In the genomic region with DNA sequence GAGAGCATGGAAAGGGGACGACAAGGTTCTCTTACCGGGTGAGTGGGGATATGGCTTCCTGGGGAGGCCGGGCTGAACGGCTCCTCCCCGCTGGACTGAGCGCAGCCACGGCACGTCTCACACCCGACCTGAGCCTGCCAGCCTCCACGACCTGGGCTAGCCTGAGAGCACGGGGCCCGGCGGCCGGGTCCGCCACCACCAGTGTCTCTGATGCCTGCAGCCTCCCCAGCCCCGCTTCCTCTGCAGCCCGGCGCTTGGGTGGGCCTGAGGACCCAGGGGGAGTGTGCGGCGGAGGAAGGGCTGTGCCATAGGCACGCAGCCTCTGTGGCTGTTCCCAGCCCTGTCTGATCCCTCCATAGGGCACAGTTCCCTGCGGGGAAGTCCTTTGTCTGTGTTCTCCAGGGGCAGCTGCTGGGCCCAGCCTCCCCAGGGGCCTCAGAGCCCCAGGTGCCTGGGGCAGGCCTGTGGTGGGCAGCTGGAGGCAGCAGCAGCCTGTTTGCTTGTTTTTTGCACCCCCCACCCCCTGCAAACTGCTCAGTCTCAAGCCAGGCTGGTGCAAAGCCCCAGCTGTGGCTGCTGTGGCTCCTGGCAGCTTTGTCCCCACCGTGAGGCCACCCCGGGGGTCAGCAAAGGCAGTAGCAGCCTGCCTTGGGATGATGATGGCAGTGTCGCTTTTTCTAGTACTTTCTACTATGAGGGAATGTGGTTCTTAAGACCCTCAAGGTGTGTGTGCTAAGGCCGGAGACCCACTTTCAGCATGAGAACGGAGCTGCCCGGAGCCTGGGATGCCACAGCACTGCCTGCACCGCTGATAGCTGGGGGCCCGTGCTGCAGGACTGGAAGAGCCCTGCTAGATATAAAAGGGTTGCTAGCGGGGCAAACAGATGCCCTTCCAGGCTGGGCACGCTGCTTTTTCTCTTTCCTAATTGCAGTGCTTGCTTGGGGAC, we compare ENCODE assay signal across 27 cellular contexts. TPM values are rescaled to one million over a fixed set of nuclear protein-coding genes. Genes with fewer than 3 reads are reported as not detected.
DNase-seq lines count a peak whose midpoint lies in the region; TF ChIP-seq lines count a peak whose summit lies in the region.
"Had no signal": no experiment of that assay in that cellular context is flagged by ENCODE, and none has a peak within 500 bp of the region (broad histone marks: within the 10 kb centered on the region; RNA-seq: fewer than 3 reads in every experiment).

No MANE protein-coding gene starts in this region.

- WGBS in endodermal cell (ENCODE audit: insufficient coverage in 1 of 2, insufficient read length in 1 of 2), 2 experiments, result 94 to 95% methylated on average over 22 to 32 of the region's 32 CpGs

- H3K4me1 ChIP-seq in BLaER1 treated with 17β-estradiol and CSF1 and Interleukin-3, amounts not matched to agents 10 nM and 100 nM, result peaks cover 45 to 70% (median 59%) of the 10 kb centered on the region in 10 experiments
- H3K4me1 ChIP-seq in endodermal cell (ENCODE audit: control insufficient read depth, insufficient read depth, low read length) (no peaks in the 10 kb centered on the region), rectal smooth muscle tissue (ENCODE audit: control insufficient read depth, insufficient read depth, low read length) (peaks cover 3% of the 10 kb centered on the region)

- DNase-seq in NCI-H2171 treated with DMSO at 0.1 percent for 48 hours (lab: John Stamatoyannopoulos, UW), result peak; percentile 69
- no peak for DNase-seq in endodermal cell
- DNase-seq in activated naive CD4-positive, alpha-beta T cell treated with Interleukin-2 at 50 U/mL for 16 hours, result no peak
- no peak for DNase-seq in NCI-H524 (lab: John Stamatoyannopoulos, UW)
- DNase-seq in foreskin melanocyte, result no peak
- no peak for DNase-seq in activated effector memory CD4-positive, alpha-beta T cell treated with anti-CD3 and anti-CD28 coated beads, Interleukin-2, amount 50 U/mL, for 16 hours
- DNase-seq: ACHN; activated CD4-positive, alpha-beta T cell treated with anti-CD3 and anti-CD28 coated beads, Interleukin-2, amount 10 ng/mL, durations not matched to agents 24 days and 14 days; activated CD8-positive, alpha-beta memory T cell treated with anti-CD3 and anti-CD28 coated beads, Interleukin-2, amount 10 ng/mL, durations not matched to agents 7 days and 5 days; central memory CD4-positive, alpha-beta T cell; dermis blood vessel endothelial cell; KBM-7; MG63; NCI-H748 treated with DMSO at 0.1 percent for 48 hours; stimulated activated CD4-positive, alpha-beta T cell treated with anti-CD3 and anti-CD28 coated beads, Interleukin-4, amount 100 ng/mL, for 1 hour; stimulated activated naive B cell treated with anti-CD40 and anti-IgM and Interleukin-4, amounts not matched to agents 10 μg/mL and 1 μg/mL and 100 μg/mL, for 72 hours had no signal

- H3K4me3 Mint-ChIP-seq in endodermal cell, result no peak overlapping the region
- H3K4me3 Mint-ChIP-seq: activated CD4-positive, alpha-beta T cell treated with anti-CD3 and anti-CD28 coated beads, Interleukin-2, amount 10 ng/mL, durations not matched to agents 24 days and 14 days; activated CD8-positive, alpha-beta memory T cell treated with anti-CD3 and anti-CD28 coated beads, Interleukin-2, amount 10 ng/mL, durations not matched to agents 7 days and 5 days; activated naive CD8-positive, alpha-beta T cell; memory B cell; stimulated activated naive B cell treated with anti-CD40 and anti-IgM and Interleukin-4, amounts not matched to agents 10 μg/mL and 1 μg/mL and 100 μg/mL, for 72 hours had no signal

- H3K4me3 ChIP-seq in BLaER1 treated with 17β-estradiol and CSF1 and Interleukin-3, amounts not matched to agents 10 nM and 100 nM, result peak overlapping the region in 6 of 10 experiments; percentile 4 to 45 (median 32); a peak in 9 of 20 replicates
- H3K4me3 ChIP-seq in endodermal cell (ENCODE audit: low read length) (no peak overlapping the region), rectal smooth muscle tissue (ENCODE audit: low read length) (no peak overlapping the region)
- H3K4me3 ChIP-seq: MG63, thoracic aorta had no signal

- H3K27ac Mint-ChIP-seq in endodermal cell, result no peak overlapping the region
- H3K27ac Mint-ChIP-seq: activated CD4-positive, alpha-beta T cell treated with anti-CD3 and anti-CD28 coated beads, Interleukin-2, amount 10 ng/mL, durations not matched to agents 24 days and 14 days; activated CD8-positive, alpha-beta memory T cell treated with anti-CD3 and anti-CD28 coated beads, Interleukin-2, amount 10 ng/mL, durations not matched to agents 7 days and 5 days; activated naive CD8-positive, alpha-beta T cell; memory B cell; stimulated activated naive B cell treated with anti-CD40 and anti-IgM and Interleukin-4, amounts not matched to agents 10 μg/mL and 1 μg/mL and 100 μg/mL, for 72 hours had no signal

- H3K27me3 Mint-ChIP-seq in endodermal cell (ENCODE audit: insufficient read depth), result peaks cover 4% of the 10 kb centered on the region
- H3K27me3 Mint-ChIP-seq: activated CD4-positive, alpha-beta T cell treated with anti-CD3 and anti-CD28 coated beads, Interleukin-2, amount 10 ng/mL, durations not matched to agents 24 days and 14 days; activated CD8-positive, alpha-beta memory T cell treated with anti-CD3 and anti-CD28 coated beads, Interleukin-2, amount 10 ng/mL, durations not matched to agents 7 days and 5 days; activated naive CD8-positive, alpha-beta T cell; memory B cell; stimulated activated naive B cell treated with anti-CD40 and anti-IgM and Interleukin-4, amounts not matched to agents 10 μg/mL and 1 μg/mL and 100 μg/mL, for 72 hours had no signal

- H4K20me1 ChIP-seq in BLaER1 treated with 17β-estradiol and CSF1 and Interleukin-3, amounts not matched to agents 10 nM and 100 nM, result peaks cover 0 to 54% (median 26%) of the 10 kb centered on the region in 11 experiments; a peak in 18 of 22 replicates

- H3K9ac ChIP-seq in BLaER1 treated with 17β-estradiol and CSF1 and Interleukin-3, amounts not matched to agents 10 nM and 100 nM, result peak overlapping the region in 9 of 11 experiments; percentile 1 to 75 (median 62); a peak in 17 of 22 replicates
- H3K9ac ChIP-seq in endodermal cell (ENCODE audit: extremely low read depth, low read length, poor library complexity, severe bottlenecking), result no peak overlapping the region
- H3K9ac ChIP-seq in rectal smooth muscle tissue (ENCODE audit: low read length), result no peak overlapping the region

- no peaks in the 10 kb centered on the region for H3K9me3 Mint-ChIP-seq in endodermal cell
- H3K9me3 Mint-ChIP-seq: activated CD4-positive, alpha-beta T cell treated with anti-CD3 and anti-CD28 coated beads, Interleukin-2, amount 10 ng/mL, durations not matched to agents 24 days and 14 days had no signal

- TF ChIP-seq CTCF in endodermal cell (conservative IDR thresholded peaks at IDR 0.05), result no peak

- no peaks in the 10 kb centered on the region for H3K4me1 Mint-ChIP-seq in endodermal cell

- H3K27me3 ChIP-seq in BLaER1 treated with 17β-estradiol and CSF1 and Interleukin-3, amounts not matched to agents 10 nM and 100 nM, result no peaks in the 10 kb centered on the region
- H3K27me3 ChIP-seq in endodermal cell (ENCODE audit: control insufficient read depth, insufficient read depth, low read length, poor library complexity, severe bottlenecking), result no peaks in the 10 kb centered on the region
- no peaks in the 10 kb centered on the region for H3K27me3 ChIP-seq in rectal smooth muscle tissue (ENCODE audit: control insufficient read depth, insufficient read depth, low read length)
- H3K27me3 ChIP-seq: MG63 had no signal

- H3K9me3 ChIP-seq in BLaER1 treated with 17β-estradiol and CSF1 and Interleukin-3, amounts not matched to agents 10 nM and 100 nM (replicated peaks in 1 of 11), result no peaks in the 10 kb centered on the region
- H3K9me3 ChIP-seq in endodermal cell (ENCODE audit: control insufficient read depth, low read length), result no peaks in the 10 kb centered on the region
- H3K9me3 ChIP-seq: MG63, thoracic aorta had no signal

- peaks cover 48% of the 10 kb centered on the region for H3K36me3 Mint-ChIP-seq in endodermal cell (ENCODE audit: low read depth)

- H3K4me2 ChIP-seq in BLaER1 treated with 17β-estradiol and CSF1 and Interleukin-3, amounts not matched to agents 10 nM and 100 nM, result peak overlapping the region; percentile 46 to 96 (median 88); a peak in 21 of 22 replicates

- peak overlapping the region in 8 of 11 experiments; percentile 39 to 79 (median 60); a peak in 16 of 22 replicates for H3K27ac ChIP-seq in BLaER1 treated with 17β-estradiol and CSF1 and Interleukin-3, amounts not matched to agents 10 nM and 100 nM
- peak overlapping the region; percentile 57 for H3K27ac ChIP-seq in endodermal cell (ENCODE audit: low read depth, low read length)
- H3K27ac ChIP-seq in rectal smooth muscle tissue (ENCODE audit: low read depth, low read length), result peak overlapping the region; percentile 37
- H3K27ac ChIP-seq: C4-2B, thoracic aorta, VCaP had no signal

- peaks cover 25 to 70% (median 40%) of the 10 kb centered on the region in 11 experiments for H3K36me3 ChIP-seq in BLaER1 treated with 17β-estradiol and CSF1 and Interleukin-3, amounts not matched to agents 10 nM and 100 nM
- H3K36me3 ChIP-seq in endodermal cell (ENCODE audit: control insufficient read depth, insufficient read depth, low read length), result peaks cover 10% of the 10 kb centered on the region
- peaks cover 26% of the 10 kb centered on the region for H3K36me3 ChIP-seq in rectal smooth muscle tissue (ENCODE audit: control insufficient read depth, insufficient read depth, low read length)
- H3K36me3 ChIP-seq: MG63 had no signal

RNA-seq across cellular contexts. Expression of a gene that starts 14.8 kb away (rescaled TPM):
- total RNA-seq in endodermal cell, result under 1 TPM; 0.33 to 0.66 TPM
- polyA plus RNA-seq in endodermal cell (2013, experiment 1 of 2), result 0.18 TPM
- 0.12 TPM for polyA plus RNA-seq in endodermal cell (2013, experiment 2 of 2)
- total RNA-seq: activated CD4-positive, alpha-beta T cell treated with anti-CD3 and anti-CD28 coated beads, Interleukin-2, amount 10 ng/mL, durations not matched to agents 24 days and 14 days; activated CD8-positive, alpha-beta memory T cell treated with anti-CD3 and anti-CD28 coated beads, Interleukin-2, amount 10 ng/mL, durations not matched to agents 7 days and 5 days; endothelial cell of umbilical vein; RPMI7951; T-helper 2 cell treated with Interferon-gamma antibody and Interleukin-4, amounts not matched to agents 100 ng/mL and 5 ng/mL, for 36 hours had no signal

RNA-seq across cellular contexts. Expression of a gene that starts 31.4 kb away (rescaled TPM):
- 100 to 1,000 TPM; 117 TPM for total RNA-seq in endodermal cell
- polyA plus RNA-seq in endodermal cell (2013, experiment 1 of 2), result 91.6 TPM
- 89.8 TPM for polyA plus RNA-seq in endodermal cell (2013, experiment 2 of 2)

RNA-seq across cellular contexts. Expression of a gene that starts 31.5 kb away (rescaled TPM):
- 1 to 10 TPM; 3.7 to 3.9 TPM for total RNA-seq in endodermal cell
- 2.4 TPM for polyA plus RNA-seq in endodermal cell (2013, experiment 1 of 2)
- 2.2 TPM for polyA plus RNA-seq in endodermal cell (2013, experiment 2 of 2)
- total RNA-seq: activated CD4-positive, alpha-beta T cell treated with anti-CD3 and anti-CD28 coated beads, Interleukin-2, amount 10 ng/mL, durations not matched to agents 24 days and 14 days; activated CD8-positive, alpha-beta memory T cell treated with anti-CD3 and anti-CD28 coated beads, Interleukin-2, amount 10 ng/mL, durations not matched to agents 7 days and 5 days; astrocyte; RPMI7951; T-helper 2 cell treated with Interferon-gamma antibody and Interleukin-4, amounts not matched to agents 100 ng/mL and 5 ng/mL, for 36 hours had no signal

RNA-seq across cellular contexts. Expression of a gene that starts 36.3 kb away (rescaled TPM):
- total RNA-seq in endodermal cell, result 1 to 10 TPM in 1 of 2 donors, under 1 TPM in 1; 0.86 to 1.4 TPM
- polyA plus RNA-seq in endodermal cell (2013, experiment 1 of 2), result 0.21 TPM
- 0.75 TPM for polyA plus RNA-seq in endodermal cell (2013, experiment 2 of 2)
- total RNA-seq: RPMI7951 had no signal

RNA-seq across cellular contexts. Expression of a gene that starts 45.9 kb away (rescaled TPM):
- total RNA-seq in endodermal cell, result 10 to 100 TPM; 31.2 to 36.9 TPM
- polyA plus RNA-seq in endodermal cell (2013, experiment 1 of 2), result 37.4 TPM
- 37.1 TPM for polyA plus RNA-seq in endodermal cell (2013, experiment 2 of 2)

Comparison
In these comparisons a context has a peak if more than half of its experiments do, and no peak if none do; other contexts are left out.
1. H3K4me3 ChIP-seq: peak in BLaER1 treated with 17β-estradiol and CSF1 and Interleukin-3, amounts not matched to agents 10 nM and 100 nM (6 of 10); none in endodermal cell (single experiment) and rectal smooth muscle tissue (single experiment).
2. H3K9ac ChIP-seq: peak in BLaER1 treated with 17β-estradiol and CSF1 and Interleukin-3, amounts not matched to agents 10 nM and 100 nM (9 of 11); none in endodermal cell (single experiment) and rectal smooth muscle tissue (single experiment).
3. Peak in every context shown above with its lines, with median percentiles within 50 percentile points of each other: H3K27ac ChIP-seq.